Comparison of ENCODE assay signal across 19 cellular contexts in genomic region chr10:4733150-4733842, GRCh38.
DNase-seq lines count a peak whose midpoint lies in the region; ATAC-seq and TF ChIP-seq lines count a peak whose summit lies in the region.
"Had no signal": no experiment of that assay in that cellular context is flagged by ENCODE, and none has a peak within 500 bp of the region (broad histone marks: within the 10 kb centered on the region; RNA-seq: fewer than 3 reads in every experiment).

No MANE protein-coding gene starts in this region.

- peak overlapping the region; percentile 34; the same call in 1 of the 2 replicates for H3K27ac ChIP-seq in Panc1 (ENCODE audit: low read length)
- no peak overlapping the region for H3K27ac ChIP-seq in colonic mucosa
- no peak overlapping the region for H3K27ac ChIP-seq in thyroid gland
- H3K27ac ChIP-seq: GM23248, left lung had no signal

- no peak overlapping the region for H3K4me3 ChIP-seq in Panc1 (ENCODE audit: low read depth in 2 of 2, low read length in 2 of 2)
- no peak overlapping the region for H3K4me3 ChIP-seq in colonic mucosa
- no peak overlapping the region for H3K4me3 ChIP-seq in thyroid gland (replicated peaks in 1 of 3)
- H3K4me3 ChIP-seq: GM23248, left lung had no signal

- DNase-seq in HK-2 (ENCODE audit: unreplicated experiment): peak; percentile 24
- no peak for DNase-seq in Panc1 (ENCODE audit: low read depth, low spot score)
- no peak for DNase-seq in sciatic nerve (ENCODE audit: low spot score)
- DNase-seq in colonic mucosa: no peak
- DNase-seq in thyroid gland: no peak
- DNase-seq in activated T-cell treated with anti-CD3 and anti-CD28 coated beads, Interleukin-2, amount 50 U/mL, for 48 hours: no peak
- DNase-seq in activated CD4-positive, alpha-beta T cell treated with anti-CD3 and anti-CD28 coated beads for 48 hours: no peak
- DNase-seq: activated CD8-positive, alpha-beta memory T cell treated with anti-CD3 and anti-CD28 coated beads for 24 hours; cerebellar nuclear complex; foreskin fibroblast; GM23248; left lung; NCI-H1092; NCI-H2081 treated with DMSO at 0.1 percent for 48 hours; NCI-H510A treated with DMSO at 0.1 percent for 48 hours; occipital lobe; right cardiac atrium; stimulated activated CD4-positive, alpha-beta T cell treated with anti-CD3 and anti-CD28 coated beads, Interleukin-1b, Interleukin-23, amount 100 ng/mL, for 48 hours had no signal

- no TSS peak for BruUV-seq in Panc1 (replicated peaks; lab: Mats Ljungman, UMichigan)

- H3K27me3 ChIP-seq in Panc1 (ENCODE audit: control insufficient read depth, insufficient read depth, low read length) (no peaks in the 10 kb centered on the region), colonic mucosa (no peaks in the 10 kb centered on the region), thyroid gland (no peaks in the 10 kb centered on the region)
- H3K27me3 ChIP-seq: left lung had no signal

- WGBS in thyroid gland, 2 donors: 92 to 97% methylated on average over 7 of the region's 7 CpGs

- CTCF ChIA-PET in Panc1 (lab: Charles Lee): no interaction called here

- H3K36me3 ChIP-seq in Panc1 (ENCODE audit: control insufficient read depth, insufficient read depth, low read length) (no peaks in the 10 kb centered on the region), colonic mucosa (no peaks in the 10 kb centered on the region), thyroid gland (no peaks in the 10 kb centered on the region)
- H3K36me3 ChIP-seq: left lung had no signal

- no peak for TF ChIP-seq POLR2A in thyroid gland (IDR thresholded peaks at IDR 0.05)

- no peak for TF ChIP-seq CTCF in Panc1 (IDR thresholded peaks at IDR 0.05)
- no peak for TF ChIP-seq CTCF in colonic mucosa (IDR thresholded peaks at IDR 0.05)
- no peak for TF ChIP-seq CTCF in thyroid gland (IDR thresholded peaks at IDR 0.05)

- intact Hi-C loops in Panc1 (cut with micrococcal nuclease; ENCODE audit: unreplicated experiment) (no loop called here), sciatic nerve (cut with DNase I) (no loop called here), colonic mucosa (cut with DNase I) (no loop called here), thyroid gland (cut with DNase I) (no loop called here)

- ATAC-seq in Panc1 (no peak), esophagus mucosa (peak; percentile 99), sciatic nerve (peak; percentile 28)
- ATAC-seq: left lung, right cardiac atrium had no signal

- in situ Hi-C loops in Panc1 (cut with HindIII; ENCODE audit: low pct_unique_long_range_greater_than_20kb, low sequenced_read_pairs): no loop called here

- peaks cover 28% of the 10 kb centered on the region; the same call in 1 of the 2 replicates for H3K9me3 ChIP-seq in Panc1 (ENCODE audit: control insufficient read depth, insufficient read depth, low read depth, low read length)
- H3K9me3 ChIP-seq in colonic mucosa: no peaks in the 10 kb centered on the region
- H3K9me3 ChIP-seq in thyroid gland: no peaks in the 10 kb centered on the region
- H3K9me3 ChIP-seq: left lung had no signal

- no peak overlapping the region for H3K9ac ChIP-seq in colonic mucosa (ENCODE audit: low read depth in 2 of 2, low read length in 2 of 2)
- H3K9ac ChIP-seq: GM23248 had no signal

- POLR2A ChIA-PET in Panc1 (lab: Charles Lee): no interaction called here

- H3K4me1 ChIP-seq in Panc1 (ENCODE audit: control insufficient read depth, insufficient read depth, low read length) (no peaks in the 10 kb centered on the region; the same call in 1 of the 2 replicates), colonic mucosa (no peaks in the 10 kb centered on the region), thyroid gland (no peaks in the 10 kb centered on the region)
- H3K4me1 ChIP-seq: left lung had no signal
